Comparison of ENCODE assay signal across 11 cellular contexts in genomic region chr18:35458271-35458670, GRCh38. TPM values are rescaled to one million over a fixed set of nuclear protein-coding genes. Genes with fewer than 3 reads are reported as not detected.
DNase-seq lines count a peak whose midpoint lies in the region; ATAC-seq, FAIRE-seq and TF ChIP-seq lines count a peak whose summit lies in the region.
"Had no signal": no experiment of that assay in that cellular context is flagged by ENCODE, and none has a peak within 500 bp of the region (broad histone marks: within the 10 kb centered on the region; RNA-seq: fewer than 3 reads in every experiment).

No MANE protein-coding gene starts in this region.

- TF ChIP-seq CTCF in A549 (IDR thresholded peaks at IDR 0.05), result no peak

- H3K23ac ChIP-seq in mesenchymal stem cell (ENCODE audit: low read length in 2 of 2), result no peak overlapping the region

- H3K4me3 ChIP-seq in A549, result no peak overlapping the region
- H3K4me3 ChIP-seq in HUES6 (ENCODE audit: low read depth, low read length), result no peak overlapping the region
- H3K4me3 ChIP-seq in mesenchymal stem cell (ENCODE audit: insufficient read depth in 1 of 2, low read depth in 1 of 2, low read length in 2 of 2), result no peak overlapping the region
- H3K4me3 ChIP-seq: neural progenitor cell had no signal

- H3K4ac ChIP-seq in mesenchymal stem cell (ENCODE audit: low read depth in 1 of 2, low read length in 2 of 2), result peak overlapping the region in 1 of 2 experiments; percentile 53

- H3K4me2 ChIP-seq in A549, result peak overlapping the region; percentile 57
- no peak overlapping the region for H3K4me2 ChIP-seq in mesenchymal stem cell (ENCODE audit: low read length, poor library complexity, severe bottlenecking)
- H3K4me2 ChIP-seq: neural progenitor cell had no signal

- no peak overlapping the region for H2AK5ac ChIP-seq in mesenchymal stem cell (ENCODE audit: low read length, severe bottlenecking)

- no peak for TF ChIP-seq RAD21 in A549 (conservative IDR thresholded peaks at IDR 0.05 in 1 of 2, IDR thresholded peaks at IDR 0.05 in 1 of 2)

- 0% methylated on average over 1 of the region's 1 CpG for WGBS in A549 (ENCODE audit: missing lambda C conversion rate)
- 34% methylated on average over 1 of the region's 1 CpG for WGBS in mesenchymal stem cell

- no peak overlapping the region for H2BK15ac ChIP-seq in mesenchymal stem cell (ENCODE audit: low read depth, poor library complexity, severe bottlenecking)

- peak in 1 of 2 experiments; percentile 45 for DNase-seq in A549 (ENCODE audit: low read depth in 1 of 2, low spot score in 1 of 2)
- DNase-seq in amniotic epithelial cell (ENCODE audit: low read depth), result peak; percentile 62
- DNase-seq in mesenchymal stem cell, result peak; percentile 25
- no peak for DNase-seq in NK-92 (lab: John Stamatoyannopoulos, UW; ENCODE audit: unreplicated experiment)
- DNase-seq: activated CD4-positive, alpha-beta memory T cell treated with anti-CD3 and anti-CD28 coated beads, Interleukin-2, amount 10 ng/mL, durations not matched to agents 7 days and 5 days; activated naive CD8-positive, alpha-beta T cell treated with anti-CD3 and anti-CD28 coated beads, Interleukin-2, amount 10 ng/mL, durations not matched to agents 7 days and 5 days had no signal

- TF ChIP-seq POLR2A in A549 (IDR thresholded peaks at IDR 0.05; ENCODE audit: low read length), result no peak

- H3K36me3 ChIP-seq in HUES6 (ENCODE audit: control insufficient read depth, insufficient read depth, low read length) (no peaks in the 10 kb centered on the region), mesenchymal stem cell (ENCODE audit: control insufficient read depth in 1 of 2, insufficient read depth in 2 of 2, low read depth in 1 of 2, low read length in 2 of 2) (no peaks in the 10 kb centered on the region)
- H3K36me3 ChIP-seq: neural progenitor cell had no signal

- no peak overlapping the region for H2BK120ac ChIP-seq in mesenchymal stem cell (ENCODE audit: low read depth, low read length)

- H3K4me1 ChIP-seq in A549 (peaks cover 89% of the 10 kb centered on the region), HUES6 (ENCODE audit: control insufficient read depth, insufficient read depth, low read length) (peaks cover 16% of the 10 kb centered on the region), mesenchymal stem cell (ENCODE audit: control insufficient read depth, insufficient read depth, low read depth, low read length) (peaks cover 20% of the 10 kb centered on the region)
- H3K4me1 ChIP-seq: neural progenitor cell had no signal

- no peaks in the 10 kb centered on the region for H3K79me1 ChIP-seq in mesenchymal stem cell (replicated peaks; ENCODE audit: low read length, poor library complexity, severe bottlenecking)

- H3K18ac ChIP-seq in mesenchymal stem cell (ENCODE audit: low read depth in 1 of 2, low read length in 2 of 2), result peak overlapping the region; percentile 6 to 74

- peak overlapping the region; percentile 11 for H3K9ac ChIP-seq in HUES6 (ENCODE audit: low read length)
- H3K9ac ChIP-seq in mesenchymal stem cell (ENCODE audit: low read length), result no peak overlapping the region
- H3K9ac ChIP-seq: neural progenitor cell had no signal

- H3K27me3 ChIP-seq in HUES6 (ENCODE audit: control insufficient read depth, insufficient read depth, low read length) (no peaks in the 10 kb centered on the region), mesenchymal stem cell (ENCODE audit: control insufficient read depth in 1 of 2, insufficient read depth in 1 of 2, low read length in 2 of 2) (no peaks in the 10 kb centered on the region)
- H3K27me3 ChIP-seq: neural progenitor cell had no signal

- CTCF ChIA-PET in A549 (lab: Yijun Ruan, JAX), result no interaction called here

- POLR2A ChIA-PET in A549 (lab: Yijun Ruan, JAX), result no interaction called here

- peak overlapping the region in 1 of 2 experiments; percentile 61 for H3K14ac ChIP-seq in mesenchymal stem cell (ENCODE audit: low read length in 2 of 2)

- peak overlapping the region; percentile 41 for H4K91ac ChIP-seq in mesenchymal stem cell (ENCODE audit: low read length)

- ATAC-seq in A549, result peak; percentile 44 to 49; a peak in 3 of 6 replicates
- no peak for ATAC-seq in activated CD4-positive, CD25-positive, alpha-beta regulatory T cell treated with anti-CD3 and anti-CD28 coated beads, Interleukin-2, amount 50 U/mL, for 24 hours
- no peak for ATAC-seq in HG03097 (IDR thresholded peaks at IDR 0.05; ENCODE audit: low FRiP score, unreplicated experiment)
- ATAC-seq in HG03175 (IDR thresholded peaks at IDR 0.05; ENCODE audit: unreplicated experiment), result no peak

- no peak overlapping the region for H2AFZ ChIP-seq in mesenchymal stem cell (ENCODE audit: low read depth, low read length)
- H2AFZ ChIP-seq: neural progenitor cell had no signal

- H3K9me3 ChIP-seq in A549, result no peaks in the 10 kb centered on the region
- H3K9me3 ChIP-seq in HUES6 (ENCODE audit: control insufficient read depth, insufficient read depth, low read depth, low read length), result no peaks in the 10 kb centered on the region
- no peaks in the 10 kb centered on the region for H3K9me3 ChIP-seq in mesenchymal stem cell (ENCODE audit: control insufficient read depth, low read length)

- peak overlapping the region; percentile 82 to 96 for H3K27ac ChIP-seq in A549
- H3K27ac ChIP-seq in HUES6 (ENCODE audit: low read depth, low read length), result peak overlapping the region; percentile 5; the same call in 1 of the 2 replicates
- no peak overlapping the region for H3K27ac ChIP-seq in mesenchymal stem cell (ENCODE audit: low read length, poor library complexity, severe bottlenecking)
- H3K27ac ChIP-seq: neural progenitor cell had no signal

- no peak for FAIRE-seq in A549 (lab: Jason Lieb, UNC)

- TF ChIP-seq EP300 in A549 (IDR thresholded peaks at IDR 0.05), result no peak

- no peak overlapping the region for H2BK5ac ChIP-seq in mesenchymal stem cell (ENCODE audit: low read depth, low read length, poor library complexity, severe bottlenecking)

- H2BK12ac ChIP-seq in mesenchymal stem cell (ENCODE audit: low read length in 2 of 2), result peak overlapping the region; percentile 63 to 64

- no peak overlapping the region for H4K8ac ChIP-seq in mesenchymal stem cell (ENCODE audit: low read length)

TF ChIP-seq in A549, 52 proteins besides CTCF, POLR2A, EP300 and RAD21:
- no peak for TF ChIP-seq HOXB13 (CRISPR knock-in tag; IDR thresholded peaks at IDR 0.05; ENCODE audit: low read depth)
- no peak for TF ChIP-seq CHD2 (IDR thresholded peaks at IDR 0.05; ENCODE audit: low read length, partially characterized antibody)
- TF ChIP-seq RCOR1 (IDR thresholded peaks at IDR 0.05; ENCODE audit: low read depth, low read length), result no peak
- no peak for TF ChIP-seq BHLHE40 (IDR thresholded peaks at IDR 0.05; ENCODE audit: low read depth, low read length)
- no peak for TF ChIP-seq REST (IDR thresholded peaks at IDR 0.05)
- TF ChIP-seq MYC (IDR thresholded peaks at IDR 0.05; ENCODE audit: borderline replicate concordance, low read length), result no peak
- peak in 1 of 2 experiments; percentile 29; a peak in 1 of 5 replicates for TF ChIP-seq JUN (IDR thresholded peaks at IDR 0.05)
- no peak for TF ChIP-seq E2F6 (IDR thresholded peaks at IDR 0.05; ENCODE audit: borderline replicate concordance, low read depth)
- no peak for TF ChIP-seq FOXS1 (CRISPR knock-in tag; IDR thresholded peaks at IDR 0.05)
- TF ChIP-seq CBX8 (IDR thresholded peaks at IDR 0.05), result no peak
- TF ChIP-seq GATA3 (IDR thresholded peaks at IDR 0.05; ENCODE audit: borderline replicate concordance), result 0 out of 2 replicates have a peak, but pooled peaks have one; percentile 17
- no peak for TF ChIP-seq ZSCAN20 (CRISPR knock-in tag; IDR thresholded peaks at IDR 0.05)
- no peak for TF ChIP-seq HDAC2 (IDR thresholded peaks at IDR 0.05)
- no peak for TF ChIP-seq HEYL (CRISPR knock-in tag; IDR thresholded peaks at IDR 0.05)
- TF ChIP-seq KDM5A (IDR thresholded peaks at IDR 0.05), result no peak
- no peak for TF ChIP-seq NPAS2 (CRISPR knock-in tag; IDR thresholded peaks at IDR 0.05; ENCODE audit: borderline replicate concordance)
- no peak for TF ChIP-seq EHF (CRISPR knock-in tag; IDR thresholded peaks at IDR 0.05)

RNA-seq across cellular contexts. Expression of gene INO80C, which starts 39.5 kb away (rescaled TPM):
- 22.1 and 22.4 TPM in 2 replicates for polyA plus RNA-seq in A549 (2011; rRNA removed)
- 24.2 TPM in 2 replicates for polyA plus RNA-seq in A549 (2012; cell fraction: cytosol; rRNA removed)
- 18.3 and 31.9 TPM in 2 replicates for polyA plus RNA-seq in A549 (2012; cell fraction: nucleus; rRNA removed)
- polyA plus RNA-seq in A549 (2017; fragmentation: RNase III; extraction: RNeasy Plus Mini Kit Qiagen cat#74134 plus additional on column Dnase treatment), result 30.8 to 34.4 TPM (median 33.3 TPM) in 3 replicates
- 13.1 TPM in 2 replicates for polyA minus RNA-seq in A549 (2011; rRNA and poly(A)+ RNA removed)
- polyA plus RNA-seq in mesenchymal stem cell (2013, experiment 1 of 2), result 22.5 TPM
- 22.2 TPM for polyA plus RNA-seq in mesenchymal stem cell (2013, experiment 2 of 2)

Comparison
In these comparisons a context has a peak if more than half of its experiments do, and no peak if none do; other contexts are left out.
1. ATAC-seq: peak in A549 (2 of 2); none in activated CD4-positive, CD25-positive, alpha-beta regulatory T cell treated with anti-CD3 and anti-CD28 coated beads, Interleukin-2, amount 50 U/mL, for 24 hours (0 of 2), HG03097 (single experiment) and HG03175 (single experiment).